In the genomic region with DNA sequence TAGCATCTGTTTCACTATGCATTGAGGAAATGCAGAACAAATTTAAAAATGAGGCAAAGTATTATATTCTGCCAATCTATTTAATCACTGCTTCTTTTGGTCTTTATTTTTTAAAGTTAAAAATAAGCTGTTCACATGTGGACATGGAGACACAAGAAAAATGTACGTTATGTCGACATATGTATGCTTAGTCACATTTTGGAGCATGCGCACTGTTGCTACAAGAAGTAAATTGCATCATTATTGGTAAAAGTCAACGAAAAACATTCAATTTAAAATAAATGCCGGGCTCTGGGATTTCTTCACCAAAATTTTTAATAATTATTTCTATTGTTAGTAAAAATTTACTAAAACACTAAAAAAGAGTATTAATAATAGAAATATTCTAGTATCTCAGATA, we compare ENCODE assay signal across 28 cellular contexts.
"Had no signal": no experiment of that assay in that cellular context is flagged by ENCODE, and none has a peak within 500 bp of the region (broad histone marks: within the 10 kb centered on the region; RNA-seq: fewer than 3 reads in every experiment).

No MANE protein-coding gene starts in this region.

- H3K27ac ChIP-seq: brain microvascular endothelial cell, coronary artery, dorsolateral prefrontal cortex had no signal

- DNase-seq: activated CD4-positive, alpha-beta memory T cell treated with anti-CD3 and anti-CD28 coated beads, Interleukin-2, amount 10 ng/mL, durations not matched to agents 7 days and 5 days; activated CD4-positive, alpha-beta T cell treated with anti-CD3 and anti-CD28 coated beads for 36 hours; activated CD4-positive, alpha-beta T cell treated with anti-CD3 and anti-CD28 coated beads, Interleukin-2, amount 10 ng/mL, durations not matched to agents 7 days and 5 days; activated CD4-positive, alpha-beta T cell treated with anti-CD3 and anti-CD28 coated beads, Interleukin-2, amount 50 U/mL, for 4 hours; activated CD4-positive, CD25-positive, alpha-beta regulatory T cell; activated CD4-positive, CD25-positive, alpha-beta regulatory T cell treated with anti-CD3 and anti-CD28 coated beads, Interleukin-2, amount 50 U/mL, for 72 hours; activated CD8-positive, alpha-beta memory T cell treated with anti-CD3 and anti-CD28 coated beads, Interleukin-2, amount 50 U/mL, for 48 hours; activated gamma-delta T cell; activated naive CD4-positive, alpha-beta T cell; activated naive CD4-positive, alpha-beta T cell treated with anti-CD3 and anti-CD28 coated beads, Interleukin-2, amount 10 ng/mL, durations not matched to agents 7 days and 5 days; activated T-cell treated with anti-CD3 and anti-CD28 coated beads for 4 hours; activated T-cell treated with anti-CD3 and anti-CD28 coated beads, Interleukin-2, amount 50 U/mL, for 24 hours; activated T-cell treated with anti-CD3 and anti-CD28 coated beads, Interleukin-2, amount 50 U/mL, for 72 hours; amniotic stem cell; anterior cingulate cortex; brain microvascular endothelial cell; dorsolateral prefrontal cortex; effector memory CD4-positive, alpha-beta T cell; endodermal cell; foreskin fibroblast; head of caudate nucleus; hippocampal formation; T1000 had no signal

- H3K27me3 ChIP-seq: brain microvascular endothelial cell, dorsolateral prefrontal cortex had no signal

- H3K36me3 ChIP-seq: brain microvascular endothelial cell had no signal

- H3K4me3 ChIP-seq: coronary artery, dorsolateral prefrontal cortex had no signal

- FAIRE-seq: astrocyte, bronchial epithelial cell had no signal

- ATAC-seq: activated CD4-positive, alpha-beta T cell treated with anti-CD3 and anti-CD28 coated beads for 36 hours; activated naive CD4-positive, alpha-beta T cell treated with anti-CD3 and anti-CD28 coated beads, Interleukin-2, amount 50 U/mL, for 72 hours; activated T-cell treated with anti-CD3 and anti-CD28 coated beads, Interleukin-2, amount 50 U/mL, for 72 hours; esophagus mucosa had no signal
